Comparison of ENCODE assay signal across 9 cellular contexts in genomic region chr5:129906177-129906887, GRCh38. TPM values are rescaled to one million over a fixed set of nuclear protein-coding genes. Genes with fewer than 3 reads are reported as not detected.
DNase-seq lines count a peak whose midpoint lies in the region; ATAC-seq and TF ChIP-seq lines count a peak whose summit lies in the region.
"Had no signal": no experiment of that assay in that cellular context is flagged by ENCODE, and none has a peak within 500 bp of the region (broad histone marks: within the 10 kb centered on the region; RNA-seq: fewer than 3 reads in every experiment).

No MANE protein-coding gene starts in this region.

- H3K27ac Mint-ChIP-seq in activated T-cell treated with anti-CD3 and anti-CD28 coated beads, Interleukin-2, amount 50 U/mL, for 24 hours, result no peak overlapping the region

- H2AFZ ChIP-seq in mammary epithelial cell (ENCODE audit: low read depth, low read length), result peak overlapping the region; percentile 95

- no peaks in the 10 kb centered on the region for H3K36me3 Mint-ChIP-seq in activated T-cell treated with anti-CD3 and anti-CD28 coated beads, Interleukin-2, amount 50 U/mL, for 24 hours (ENCODE audit: low read depth)

- H3K4me1 Mint-ChIP-seq in activated T-cell treated with anti-CD3 and anti-CD28 coated beads, Interleukin-2, amount 50 U/mL, for 24 hours (ENCODE audit: low read depth), result peaks cover 13% of the 10 kb centered on the region

- no peak for TF ChIP-seq POLR2A in thyroid gland (IDR thresholded peaks at IDR 0.05)

- H3K36me3 ChIP-seq in mammary epithelial cell (ENCODE audit: insufficient read depth, low read length) (no peaks in the 10 kb centered on the region), lower lobe of right lung (no peaks in the 10 kb centered on the region), thyroid gland (peaks cover 0 to 4% of the 10 kb centered on the region in 2 donors)

- no peaks in the 10 kb centered on the region for H4K20me1 ChIP-seq in mammary epithelial cell (ENCODE audit: insufficient read depth, low read length)

- in situ Hi-C loops in mammary epithelial cell (cut with MboI; ENCODE audit: low sequenced_read_pairs in 2 of 2), result no loop called here

- peak overlapping the region; percentile 2 to 27 (median 11) for H3K4me3 ChIP-seq in mammary epithelial cell (replicated peaks in 1 of 3; ENCODE audit: insufficient read depth in 1 of 3, low read depth in 2 of 3, low read length in 3 of 3)
- peak overlapping the region; percentile 82 for H3K4me3 ChIP-seq in lower lobe of right lung
- H3K4me3 ChIP-seq in thyroid gland (replicated peaks in 1 of 3), result peak overlapping the region in 1 of 3 donors; percentile 55

- H3K4me3 Mint-ChIP-seq in activated T-cell treated with anti-CD3 and anti-CD28 coated beads, Interleukin-2, amount 50 U/mL, for 24 hours, result peak overlapping the region; percentile 54

- intact Hi-C loops in mammary epithelial cell (cut with micrococcal nuclease), result loop anchor here (10.0 kb wide), 3 partner anchors 168 to 818 kb away; no protein-coding TSS in a partner anchor
- intact Hi-C loops in lower lobe of right lung (cut with DNase I), result no loop called here
- intact Hi-C loops in thyroid gland (cut with DNase I), result no loop called here

- no peaks in the 10 kb centered on the region for H3K9me3 Mint-ChIP-seq in activated T-cell treated with anti-CD3 and anti-CD28 coated beads, Interleukin-2, amount 50 U/mL, for 24 hours

- H3K9ac ChIP-seq in mammary epithelial cell (ENCODE audit: insufficient read depth, low read length), result no peak overlapping the region

- no peak for TF ChIP-seq CTCF in mammary epithelial cell (conservative IDR thresholded peaks at IDR 0.05 in 1 of 2, IDR thresholded peaks at IDR 0.05 in 1 of 2; ENCODE audit: extremely low read depth in 1 of 2, insufficient read depth in 1 of 2, low read depth in 1 of 2, low read length in 2 of 2)
- TF ChIP-seq CTCF in lower lobe of right lung (IDR thresholded peaks at IDR 0.05), result no peak
- no peak for TF ChIP-seq CTCF in thyroid gland (IDR thresholded peaks at IDR 0.05)

- DNase-seq in activated T-cell treated with anti-CD3 and anti-CD28 coated beads, Interleukin-2, amount 50 U/mL, for 24 hours, result no peak
- DNase-seq in activated T-cell treated with anti-CD3 and anti-CD28 coated beads, Interleukin-2, amount 50 U/mL, for 48 hours, result no peak
- DNase-seq in mammary epithelial cell (peak; percentile 17), lower lobe of right lung (no peak), thyroid gland (peak; percentile 6 to 10), NCI-H1105 treated with DMSO at 0.1 percent for 48 hours (lab: John Stamatoyannopoulos, UW) (no peak)
- DNase-seq: DND-41 had no signal

- peaks cover 14% of the 10 kb centered on the region for H3K4me1 ChIP-seq in mammary epithelial cell (ENCODE audit: insufficient read depth, low read length)
- peaks cover 23% of the 10 kb centered on the region for H3K4me1 ChIP-seq in lower lobe of right lung
- peaks cover 13 to 16% of the 10 kb centered on the region in 2 donors for H3K4me1 ChIP-seq in thyroid gland

- WGBS in mammary epithelial cell (ENCODE audit: low coverage, missing lambda C conversion rate), result 9% methylated on average over 13 of the region's 20 CpGs
- 13 to 17% methylated on average over 20 of the region's 20 CpGs for WGBS in thyroid gland, 2 donors

- dilution Hi-C loops in mammary epithelial cell (cut with HindIII; ENCODE audit: low sequenced_read_pairs), result no loop called here

- no TSS peak for BruUV-seq in mammary epithelial cell (replicated peaks; lab: Mats Ljungman, UMichigan)

- H3K79me2 ChIP-seq in mammary epithelial cell (ENCODE audit: insufficient read depth, low read length), result no peaks in the 10 kb centered on the region

- H3K4me2 ChIP-seq in mammary epithelial cell (ENCODE audit: insufficient read depth, low read depth, low read length), result peak overlapping the region; percentile 100

- H3K27me3 ChIP-seq in mammary epithelial cell (ENCODE audit: insufficient read depth, low read length), result peaks cover 18% of the 10 kb centered on the region
- peaks cover 17% of the 10 kb centered on the region for H3K27me3 ChIP-seq in lower lobe of right lung (ENCODE audit: low read depth)
- no peaks in the 10 kb centered on the region for H3K27me3 ChIP-seq in thyroid gland

- H3K27ac ChIP-seq in mammary epithelial cell (ENCODE audit: insufficient read depth, low read depth, low read length) (no peak overlapping the region), lower lobe of right lung (no peak overlapping the region), thyroid gland (no peak overlapping the region)

- peaks cover 48% of the 10 kb centered on the region for H3K27me3 Mint-ChIP-seq in activated T-cell treated with anti-CD3 and anti-CD28 coated beads, Interleukin-2, amount 50 U/mL, for 24 hours

- no peak for ATAC-seq in lower lobe of right lung
- ATAC-seq in HG03432 (IDR thresholded peaks at IDR 0.05; ENCODE audit: unreplicated experiment), result no peak
- no peak for ATAC-seq in esophagus mucosa

- H3K9me3 ChIP-seq in mammary epithelial cell (replicated peaks; ENCODE audit: insufficient read depth, low read length) (no peaks in the 10 kb centered on the region), lower lobe of right lung (no peaks in the 10 kb centered on the region), thyroid gland (no peaks in the 10 kb centered on the region)

- CTCF ChIA-PET in mammary epithelial cell (lab: Charles Lee; ENCODE audit: low non-redundant PET), result no interaction called here

RNA-seq across cellular contexts. Expression of gene CHSY3, which starts 2.1 kb away (rescaled TPM):
- 1 to 10 TPM; 1.7 to 1.8 TPM for total RNA-seq in mammary epithelial cell
- polyA plus RNA-seq in mammary epithelial cell, result 0.37 TPM
- 1.7 TPM for polyA minus RNA-seq in mammary epithelial cell
- 4.7 TPM for total RNA-seq in lower lobe of right lung
- 1 to 10 TPM; 1.7 to 5.6 (median 4.0) TPM for total RNA-seq in thyroid gland
- 0.28 TPM for total RNA-seq in esophagus mucosa

Comparison
In these comparisons a context has a peak if more than half of its experiments do, and no peak if none do; other contexts are left out.
1. DNase-seq: peak in mammary epithelial cell (single experiment) and thyroid gland (2 of 2); none in activated T-cell treated with anti-CD3 and anti-CD28 coated beads, Interleukin-2, amount 50 U/mL, for 24 hours (single experiment), activated T-cell treated with anti-CD3 and anti-CD28 coated beads, Interleukin-2, amount 50 U/mL, for 48 hours (0 of 2), lower lobe of right lung (single experiment) and NCI-H1105 treated with DMSO at 0.1 percent for 48 hours (single experiment).